7 cellular contexts compared by ENCODE assay signal in the genomic region with DNA sequence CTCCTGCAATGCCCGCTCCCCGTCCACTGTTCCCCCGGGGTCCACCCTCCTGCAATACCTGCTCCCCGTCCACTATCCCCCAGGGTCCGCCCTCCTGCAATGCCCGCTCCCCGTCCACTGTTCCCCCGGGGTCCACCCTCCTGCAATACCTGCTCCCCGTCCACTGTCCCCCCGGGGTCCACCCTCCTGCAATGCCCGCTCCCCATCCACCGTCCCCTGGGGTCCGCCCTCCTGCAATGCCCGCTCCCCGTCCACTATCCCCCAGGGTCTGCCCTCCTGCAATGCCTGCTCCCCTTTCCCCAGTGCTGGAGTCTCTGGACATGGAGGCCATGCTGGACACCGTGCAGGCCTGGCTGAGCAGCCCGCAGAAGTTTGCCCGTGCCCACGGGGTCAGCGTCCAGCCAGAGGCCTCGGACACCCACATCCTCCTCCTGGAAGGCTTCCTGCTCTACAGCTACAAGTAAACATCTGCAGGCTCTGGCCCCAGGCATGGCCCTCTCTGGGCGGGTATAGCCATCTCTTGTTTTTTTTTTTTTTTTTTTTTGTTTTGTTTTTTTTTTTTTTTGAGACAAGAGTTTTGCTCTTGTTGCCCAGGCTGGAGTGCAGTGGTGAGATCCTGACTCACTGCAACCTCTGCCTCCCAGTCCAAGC. TPM values are rescaled to one million over a fixed set of nuclear protein-coding genes. Genes with fewer than 3 reads are reported as not detected.
"Had no signal": no experiment of that assay in that cellular context is flagged by ENCODE, and none has a peak within 500 bp of the region (broad histone marks: within the 10 kb centered on the region; RNA-seq: fewer than 3 reads in every experiment).

No MANE protein-coding gene starts in this region.

RNA-seq across cellular contexts. Expression of gene NMRK2, which starts 5.6 kb away (rescaled TPM):
- total RNA-seq: LHCN-M2, MCF 10A, NCI-H460, PC-9, SJSA1 had no signal
- polyA plus RNA-seq: IgD-negative memory B cell had no signal

RNA-seq across cellular contexts. Expression of gene ATCAY, which starts 57.9 kb away (rescaled TPM):
- total RNA-seq: MCF 10A, NCI-H460, PC-9, Right ventricle myocardium superior had no signal
- polyA plus RNA-seq: IgD-negative memory B cell had no signal
